ENCODE assay signal across 16 cellular contexts in genomic region chr19:44163789-44164188, GRCh38. TPM values are rescaled to one million over a fixed set of nuclear protein-coding genes. Genes with fewer than 3 reads are reported as not detected.
DNase-seq lines count a peak whose midpoint lies in the region; ATAC-seq, FAIRE-seq and TF ChIP-seq lines count a peak whose summit lies in the region.
"Had no signal": no experiment of that assay in that cellular context is flagged by ENCODE, and none has a peak within 500 bp of the region (broad histone marks: within the 10 kb centered on the region; RNA-seq: fewer than 3 reads in every experiment).

No MANE protein-coding gene starts in this region.

- H3K27me3 ChIP-seq in GM23338 (ENCODE audit: insufficient read depth) (no peaks in the 10 kb centered on the region), PC-9 (ENCODE audit: insufficient read depth, low read depth) (no peaks in the 10 kb centered on the region)

- H3K27me3 Mint-ChIP-seq in GM23338 (ENCODE audit: insufficient read depth, low read depth, poor library complexity) (peaks cover 3% of the 10 kb centered on the region), glutamatergic neuron (ENCODE audit: unreplicated experiment) (no peaks in the 10 kb centered on the region)

- 93% methylated on average over 2 of the region's 2 CpGs for WGBS in A549 (ENCODE audit: missing lambda C conversion rate)

- no peak overlapping the region for H3K4me3 Mint-ChIP-seq in GM23338
- H3K4me3 Mint-ChIP-seq in glutamatergic neuron (ENCODE audit: unreplicated experiment), result peak overlapping the region; percentile 97

- peaks cover 82% of the 10 kb centered on the region for H3K9me3 ChIP-seq in A549
- peaks cover 39% of the 10 kb centered on the region for H3K9me3 ChIP-seq in PC-9 (ENCODE audit: insufficient read depth, low read depth)
- H3K9me3 ChIP-seq: HAP-1 had no signal

- TF ChIP-seq CTCF in A549 (IDR thresholded peaks at IDR 0.05) (no peak), GM23338 (conservative IDR thresholded peaks at IDR 0.05; ENCODE audit: low read depth in 2 of 2) (no peak), PC-9 (conservative IDR thresholded peaks at IDR 0.05) (no peak), glutamatergic neuron (IDR thresholded peaks at IDR 0.05; ENCODE audit: partially characterized antibody, unreplicated experiment) (no peak)

- H3K27ac Mint-ChIP-seq in GM23338 (no peak overlapping the region), glutamatergic neuron (ENCODE audit: unreplicated experiment) (no peak overlapping the region)

- POLR2A ChIA-PET in A549 (lab: Yijun Ruan, JAX), result interaction anchor here (1.6 to 2.0 kb wide), 2 partner anchors 48 to 336 kb away, joined by 5 to 27 read pairs; partner anchors contain the start of genes ZNF180 and ZNF227
- POLR2A ChIA-PET in PC-9 (lab: Charles Lee; ENCODE audit: unreplicated experiment), result no interaction called here

- peak overlapping the region; percentile 71; the same call in 2 of the 3 replicates for H3K4me3 ChIP-seq in A549
- no peak overlapping the region for H3K4me3 ChIP-seq in GM23338
- H3K4me3 ChIP-seq in PC-9, result peak overlapping the region; percentile 81

- intact Hi-C loops in PC-9 (cut with micrococcal nuclease; ENCODE audit: unreplicated experiment), result loop anchor here (1.0 kb wide), 1 partner anchor 50 kb away; the partner anchor contains the start of gene ZNF225

- peaks cover 34% of the 10 kb centered on the region for H3K79me2 ChIP-seq in GM23338 (replicated peaks; ENCODE audit: insufficient read depth)
- H3K79me2 ChIP-seq in PC-9 (ENCODE audit: low read depth), result peaks cover 11% of the 10 kb centered on the region

- TF ChIP-seq RAD21 in A549 (conservative IDR thresholded peaks at IDR 0.05 in 1 of 2, IDR thresholded peaks at IDR 0.05 in 1 of 2), result no peak

- no peak for TF ChIP-seq POLR2A in A549 (IDR thresholded peaks at IDR 0.05; ENCODE audit: low read length)

- peak; percentile 63 for FAIRE-seq in A549 (lab: Jason Lieb, UNC)

- H2AFZ ChIP-seq in GM23338 (0 out of 2 replicates have a peak overlapping the region, but pooled peaks have one; percentile 28), PC-9 (peak overlapping the region; percentile 92)

- peak overlapping the region; percentile 80; the same call in 1 of the 3 replicates for H3K4me2 ChIP-seq in A549
- H3K4me2 ChIP-seq in GM23338, result no peak overlapping the region
- H3K4me2 ChIP-seq in PC-9, result peak overlapping the region; percentile 86

- H3K4me1 ChIP-seq in A549 (0 out of 3 replicates have a peak, but pooled peaks cover 4% of the 10 kb centered on the region), GM23338 (ENCODE audit: insufficient read depth) (peaks cover 10% of the 10 kb centered on the region), PC-9 (replicated peaks; ENCODE audit: insufficient read depth) (peaks cover 13% of the 10 kb centered on the region)

- no peaks in the 10 kb centered on the region for H4K20me1 ChIP-seq in GM23338 (replicated peaks; ENCODE audit: insufficient read depth)
- no peaks in the 10 kb centered on the region for H4K20me1 ChIP-seq in PC-9 (ENCODE audit: insufficient read depth)

- H3K4me1 Mint-ChIP-seq in GM23338 (peaks cover 7% of the 10 kb centered on the region; the same call in 2 of the 3 replicates), glutamatergic neuron (ENCODE audit: low read depth, unreplicated experiment) (peaks cover 16% of the 10 kb centered on the region)

- CTCF ChIA-PET in A549 (lab: Yijun Ruan, JAX) (interaction anchor here (1.0 kb wide), 1 partner anchor 10 kb away, joined by 3 read pairs; no protein-coding TSS in a partner anchor), PC-9 (lab: Charles Lee) (no interaction called here)

- H3K27ac ChIP-seq in A549, result no peak overlapping the region
- no peak overlapping the region for H3K27ac ChIP-seq in GM23338 (ENCODE audit: low read depth)
- no peak overlapping the region for H3K27ac ChIP-seq in PC-9

- H3F3A ChIP-seq in GM23338 (replicated peaks; ENCODE audit: low read depth) (no peaks in the 10 kb centered on the region), PC-9 (ENCODE audit: insufficient read depth, low read depth) (peaks cover 8% of the 10 kb centered on the region; the same call in 1 of the 2 replicates)

- DNase-seq in A549 (ENCODE audit: low read depth in 1 of 2, low spot score in 1 of 2) (no peak), GM23338 (ENCODE audit: low spot score) (no peak), PC-9 (no peak), glutamatergic neuron (no peak), NOMO-1 treated with dmso at 0.1 percent for 144 hours (lab: John Stamatoyannopoulos, UW; ENCODE audit: unreplicated experiment) (no peak), superior temporal gyrus (ENCODE audit: extremely low spot score) (no peak), NCI-H1436 (lab: John Stamatoyannopoulos, UW) (no peak), DMS153 (lab: John Stamatoyannopoulos, UW) (no peak)
- DNase-seq: CD8-positive, alpha-beta T cell; MV-4-11; NCI-H187; NCI-H2107; NCI-H510A; NCI-H748 treated with DMSO at 0.1 percent for 48 hours; NK-92 treated with Interleukin-12 subunit alpha and Interleukin-12 subunit beta, amount 100 ng/mL, for 24 hours had no signal

- no TSS peak for BruUV-seq in PC-9 (replicated peaks; lab: Mats Ljungman, UMichigan)

- H3K36me3 ChIP-seq in GM23338 (ENCODE audit: insufficient read depth) (0 out of 2 replicates have a peak, but pooled peaks cover 15% of the 10 kb centered on the region), PC-9 (ENCODE audit: low read depth) (peaks cover 28% of the 10 kb centered on the region)

- H3K9me3 Mint-ChIP-seq in GM23338 (peaks cover 4% of the 10 kb centered on the region), glutamatergic neuron (ENCODE audit: unreplicated experiment) (peaks cover 6% of the 10 kb centered on the region)

- H3K9me2 ChIP-seq in GM23338 (ENCODE audit: insufficient read depth) (no peaks in the 10 kb centered on the region), PC-9 (ENCODE audit: insufficient read depth) (no peaks in the 10 kb centered on the region)

- H3K36me3 Mint-ChIP-seq in GM23338 (ENCODE audit: low read depth), result peaks cover 30% of the 10 kb centered on the region
- H3K36me3 Mint-ChIP-seq in glutamatergic neuron (ENCODE audit: unreplicated experiment), result peaks cover 25% of the 10 kb centered on the region

- ATAC-seq in A549 (no peak), GM23338 (no peak)
- ATAC-seq: CD8-positive, alpha-beta T cell had no signal

- TF ChIP-seq EP300 in A549 (IDR thresholded peaks at IDR 0.05), result no peak

TF ChIP-seq in A549, 52 proteins besides CTCF, POLR2A, EP300 and RAD21:
- TF ChIP-seq HOXB5 (CRISPR knock-in tag; IDR thresholded peaks at IDR 0.05) (no peak), SREBF2 (IDR thresholded peaks at IDR 0.05) (no peak)

TF ChIP-seq in GM23338, 12 proteins besides CTCF, POLR2A, EP300 and RAD21 (continues in another document):
- TF ChIP-seq STAT1 (IDR thresholded peaks at IDR 0.05; ENCODE audit: unreplicated experiment) (no peak), ETS1 (IDR thresholded peaks at IDR 0.05) (no peak), POLR2AphosphoS5 (IDR thresholded peaks at IDR 0.05; ENCODE audit: low read depth) (no peak)

RNA-seq across cellular contexts. Expression of gene ZNF226, which starts 1.1 kb away (rescaled TPM):
- polyA plus RNA-seq in A549 (2011; rRNA removed), result 46.3 and 53.2 TPM in 2 replicates
- polyA plus RNA-seq in A549 (2012; cell fraction: cytosol; rRNA removed), result 10.4 and 10.6 TPM in 2 replicates
- polyA plus RNA-seq in A549 (2012; cell fraction: nucleus; rRNA removed), result 5.0 and 9.9 TPM in 2 replicates
- polyA plus RNA-seq in A549 (2017; fragmentation: RNase III; extraction: RNeasy Plus Mini Kit Qiagen cat#74134 plus additional on column Dnase treatment), result 26.8 to 27.6 TPM (median 27.2 TPM) in 3 replicates
- polyA minus RNA-seq in A549 (2011; rRNA and poly(A)+ RNA removed), result 11.6 and 14.3 TPM in 2 replicates
- 11.7 and 18.5 TPM in 2 replicates for total RNA-seq in GM23338 (2014; rRNA removed; shearing (Covaris generic))
- 7.6 and 10.5 TPM in 2 replicates for polyA plus RNA-seq in GM23338 (2016; fragmentation: Nextera tagmentation; extraction: Ambion mirVana)
- 12.9 and 21.7 TPM in 2 replicates for total RNA-seq in PC-9 (2021)
- 27.9 TPM for total RNA-seq in glutamatergic neuron (ENCODE audit: unreplicated experiment)

RNA-seq across cellular contexts. Expression of gene ZNF234, which starts 22.4 kb away (rescaled TPM):
- polyA plus RNA-seq in A549 (2011; rRNA removed) (5.8 and 6.2 TPM in 2 replicates), A549 (2017; fragmentation: RNase III; extraction: RNeasy Plus Mini Kit Qiagen cat#74134 plus additional on column Dnase treatment) (4.7 to 5.4 TPM (median 5.1 TPM) in 3 replicates), GM23338 (2016; fragmentation: Nextera tagmentation; extraction: Ambion mirVana) (3.7 and 4.7 TPM in 2 replicates)
- 1.0 and 1.2 TPM in 2 replicates for polyA plus RNA-seq in A549 (2012; cell fraction: cytosol; rRNA removed)
- polyA plus RNA-seq in A549 (2012; cell fraction: nucleus; rRNA removed), result 2.0 and 4.2 TPM in 2 replicates
- polyA minus RNA-seq in A549 (2011; rRNA and poly(A)+ RNA removed), result 5.9 and 7.0 TPM in 2 replicates
- total RNA-seq in GM23338 (2014; rRNA removed; shearing (Covaris generic)), result 8.3 TPM in 2 replicates
- total RNA-seq in PC-9 (2021) (6.0 and 8.6 TPM in 2 replicates), glutamatergic neuron (ENCODE audit: unreplicated experiment) (19.2 TPM)

RNA-seq across cellular contexts. Expression of gene ZNF227, which starts 48.5 kb away (rescaled TPM):
- polyA plus RNA-seq in A549 (2011; rRNA removed), result 15.8 and 17.1 TPM in 2 replicates
- 3.8 and 4.0 TPM in 2 replicates for polyA plus RNA-seq in A549 (2012; cell fraction: cytosol; rRNA removed)
- polyA plus RNA-seq in A549 (2012; cell fraction: nucleus; rRNA removed), result 1.5 and 3.4 TPM in 2 replicates
- 10.1 to 10.4 TPM (median 10.1 TPM) in 3 replicates for polyA plus RNA-seq in A549 (2017; fragmentation: RNase III; extraction: RNeasy Plus Mini Kit Qiagen cat#74134 plus additional on column Dnase treatment)
- polyA minus RNA-seq in A549 (2011; rRNA and poly(A)+ RNA removed), result 21.7 and 22.4 TPM in 2 replicates
- 14.5 and 18.2 TPM in 2 replicates for total RNA-seq in GM23338 (2014; rRNA removed; shearing (Covaris generic))
- 6.6 and 8.7 TPM in 2 replicates for polyA plus RNA-seq in GM23338 (2016; fragmentation: Nextera tagmentation; extraction: Ambion mirVana)
- total RNA-seq in PC-9 (2021), result 14.2 and 16.5 TPM in 2 replicates
- total RNA-seq in glutamatergic neuron (ENCODE audit: unreplicated experiment), result 26.4 TPM

RNA-seq across cellular contexts. Expression of gene ZNF225, which starts 50.6 kb away (rescaled TPM):
- 4.3 TPM in 2 replicates for polyA plus RNA-seq in A549 (2011; rRNA removed)
- 0.47 and 0.49 TPM in 2 replicates for polyA plus RNA-seq in A549 (2012; cell fraction: cytosol; rRNA removed)
- polyA plus RNA-seq in A549 (2012; cell fraction: nucleus; rRNA removed), result 0.52 and 0.89 TPM in 2 replicates
- polyA plus RNA-seq in A549 (2017; fragmentation: RNase III; extraction: RNeasy Plus Mini Kit Qiagen cat#74134 plus additional on column Dnase treatment), result 3.3 to 3.7 TPM (median 3.3 TPM) in 3 replicates
- 3.7 and 3.9 TPM in 2 replicates for polyA minus RNA-seq in A549 (2011; rRNA and poly(A)+ RNA removed)
- total RNA-seq in GM23338 (2014; rRNA removed; shearing (Covaris generic)), result 3.8 and 4.8 TPM in 2 replicates
- polyA plus RNA-seq in GM23338 (2016; fragmentation: Nextera tagmentation; extraction: Ambion mirVana), result 1.8 TPM in 2 replicates
- total RNA-seq in PC-9 (2021), result 3.5 and 5.4 TPM in 2 replicates
- total RNA-seq in glutamatergic neuron (ENCODE audit: unreplicated experiment), result 7.1 TPM
